ENCODE assay signal across 1 cellular context in genomic region chr15:38618242-38618925, GRCh38.
TF ChIP-seq lines count a peak whose summit lies in the region.

No MANE protein-coding gene starts in this region.

TF ChIP-seq in HepG2, 621 proteins besides CTCF, POLR2A, EP300 and RAD21 (continued from another document):
- TF ChIP-seq ZNF281 (CRISPR knock-in tag; IDR thresholded peaks at IDR 0.05; ENCODE audit: borderline replicate concordance) (no peak), ATRX (CRISPR knock-in tag; IDR thresholded peaks at IDR 0.05; ENCODE audit: borderline replicate concordance) (no peak), MAFF (IDR thresholded peaks at IDR 0.05; ENCODE audit: low read depth, low read length) (peak; percentile 68)
